30 cellular contexts compared by ENCODE assay signal in the genomic region with DNA sequence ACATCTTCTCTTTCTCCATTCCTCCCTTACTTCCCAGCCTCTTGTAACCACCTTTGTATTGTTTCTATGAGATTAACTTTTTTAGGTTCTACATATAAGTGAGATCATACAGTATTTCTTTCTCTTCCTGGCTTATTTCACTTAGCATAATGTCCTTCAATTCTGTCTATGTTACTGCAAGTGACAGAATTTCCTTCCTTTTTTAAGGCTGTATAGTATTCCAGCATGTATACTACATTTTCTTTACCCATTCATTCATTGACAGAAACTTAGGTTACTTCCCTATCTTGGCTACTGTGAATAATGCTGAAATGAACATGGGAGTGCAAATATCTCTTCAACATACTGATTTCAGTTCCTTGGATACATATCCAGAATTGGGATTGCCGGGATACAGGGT.
"Had no signal": no experiment of that assay in that cellular context is flagged by ENCODE, and none has a peak within 500 bp of the region (broad histone marks: within the 10 kb centered on the region; RNA-seq: fewer than 3 reads in every experiment).

No MANE protein-coding gene starts in this region.

- DNase-seq: activated CD4-positive, alpha-beta memory T cell treated with anti-CD3 and anti-CD28 coated beads for 36 hours; activated CD4-positive, alpha-beta T cell treated with anti-CD3 and anti-CD28 coated beads for 36 hours; activated CD4-positive, alpha-beta T cell treated with anti-CD3 and anti-CD28 coated beads, Interleukin-2, amount 10 ng/mL, durations not matched to agents 24 days and 14 days; activated CD4-positive, CD25-positive, alpha-beta regulatory T cell; activated CD4-positive, CD25-positive, alpha-beta regulatory T cell treated with anti-CD3 and anti-CD28 coated beads, Interleukin-2, amount 50 U/mL, for 72 hours; activated CD8-positive, alpha-beta memory T cell treated with anti-CD3 and anti-CD28 coated beads, Interleukin-2, amount 10 ng/mL, durations not matched to agents 7 days and 5 days; activated CD8-positive, alpha-beta memory T cell treated with anti-CD3 and anti-CD28 coated beads, Interleukin-2, amount 50 U/mL, for 4 hours; activated CD8-positive, alpha-beta T cell treated with anti-CD3 and anti-CD28 coated beads, Interleukin-2, amount 10 ng/mL, durations not matched to agents 7 days and 5 days; activated effector memory CD4-positive, alpha-beta T cell treated with anti-CD3 and anti-CD28 coated beads, Interleukin-2, amount 50 U/mL, for 16 hours; activated naive CD4-positive, alpha-beta T cell treated with anti-CD3 and anti-CD28 coated beads for 36 hours; activated naive CD8-positive, alpha-beta T cell treated with anti-CD3 and anti-CD28 coated beads for 36 hours; activated naive CD8-positive, alpha-beta T cell treated with anti-CD3 and anti-CD28 coated beads, Interleukin-2, amount 50 U/mL, for 24 hours; activated T-cell treated with anti-CD3 and anti-CD28 coated beads, Interleukin-2, amount 50 U/mL, for 1 hour; activated T-cell treated with anti-CD3 and anti-CD28 coated beads, Interleukin-2, amount 50 U/mL, for 48 hours; adrenal gland; amygdala; aorta; body of pancreas; caudate nucleus; cortex of kidney; dermis blood vessel endothelial cell; effector CD4-positive, alpha-beta T cell; effector memory CD8-positive, alpha-beta T cell; erythroblast; foreskin keratinocyte; gastrocnemius medialis; glutamatergic neuron; heart left ventricle; T-helper 2 cell had no signal

- H3K4me1 ChIP-seq: adrenal gland, body of pancreas, esophagus muscularis mucosa, foreskin keratinocyte, gastrocnemius medialis, heart left ventricle had no signal

- H3K27me3 ChIP-seq: adrenal gland, body of pancreas, esophagus muscularis mucosa, foreskin keratinocyte, gastrocnemius medialis, heart left ventricle had no signal

- H3K27ac ChIP-seq: adrenal gland, body of pancreas, esophagus muscularis mucosa, foreskin keratinocyte, gastrocnemius medialis, heart left ventricle had no signal

- H3K9me3 ChIP-seq: adrenal gland, body of pancreas, esophagus muscularis mucosa, gastrocnemius medialis had no signal

- H3K4me3 ChIP-seq: adrenal gland, body of pancreas, esophagus muscularis mucosa, gastrocnemius medialis, heart left ventricle had no signal

- ATAC-seq: activated CD4-positive, alpha-beta T cell treated with anti-CD3 and anti-CD28 coated beads for 36 hours; activated CD8-positive, alpha-beta memory T cell treated with anti-CD3 and anti-CD28 coated beads, Interleukin-2, amount 10 ng/mL, durations not matched to agents 7 days and 5 days; activated CD8-positive, alpha-beta T cell treated with anti-CD3 and anti-CD28 coated beads, Interleukin-2, amount 10 ng/mL, durations not matched to agents 7 days and 5 days; activated naive CD8-positive, alpha-beta T cell treated with anti-CD3 and anti-CD28 coated beads, Interleukin-2, amount 50 U/mL, for 24 hours; body of pancreas; effector memory CD8-positive, alpha-beta T cell; foreskin keratinocyte; gastrocnemius medialis; heart left ventricle had no signal
